ENCODE assay signal across 16 cellular contexts in the genomic region with DNA sequence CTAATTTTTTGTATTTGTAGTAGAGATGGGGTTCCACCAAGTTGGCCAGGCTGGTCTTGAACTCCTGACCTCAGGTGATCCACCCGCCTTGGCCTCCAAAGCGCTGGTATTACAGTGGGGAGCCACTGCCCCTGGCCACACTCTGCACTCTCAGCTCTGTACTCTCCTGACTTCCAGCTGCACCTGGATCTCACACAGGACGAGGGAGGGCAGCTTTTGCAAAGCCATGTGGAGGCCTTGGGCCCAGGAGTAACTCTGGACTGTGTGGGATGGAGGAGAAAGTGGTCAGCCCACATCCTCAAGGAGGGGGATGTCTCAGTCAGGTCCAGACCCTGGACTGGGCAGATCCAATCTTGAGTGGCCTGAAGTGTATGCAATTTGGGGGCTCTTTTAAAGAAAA.
"Had no signal": no experiment of that assay in that cellular context is flagged by ENCODE, and none has a peak within 500 bp of the region (broad histone marks: within the 10 kb centered on the region; RNA-seq: fewer than 3 reads in every experiment).

No MANE protein-coding gene starts in this region.

- H3K36me3 ChIP-seq: gastrocnemius medialis, prostate gland had no signal

- H3K4me1 ChIP-seq: gastrocnemius medialis, prostate gland had no signal

- H3K27ac ChIP-seq: epithelial cell of prostate, gastrocnemius medialis, prostate gland, SK-N-MC, VCaP had no signal

- H3K9me3 ChIP-seq: gastrocnemius medialis, prostate gland had no signal

- FAIRE-seq: keratinocyte had no signal

- H3K27me3 ChIP-seq: gastrocnemius medialis had no signal

- H3K9me3 Mint-ChIP-seq: activated CD4-positive, alpha-beta T cell treated with anti-CD3 and anti-CD28 coated beads, Interleukin-2, amount 10 ng/mL, durations not matched to agents 7 days and 5 days; T-cell had no signal

- DNase-seq: activated CD4-positive, alpha-beta T cell treated with anti-CD3 and anti-CD28 coated beads, Interleukin-2, amount 10 ng/mL, durations not matched to agents 7 days and 5 days; caudate nucleus; cortex of kidney; effector CD8-positive, alpha-beta T cell; left ventricle myocardium superior; mesendoderm; stimulated activated CD4-positive, alpha-beta T cell treated with anti-CD3 and anti-CD28 coated beads, Interleukin-2, amount 100 ng/mL, for 48 hours; stimulated activated naive CD4-positive, alpha-beta T cell treated with Interleukin-2 at 50 U/mL for 16 hours; T1000 had no signal

- H3K36me3 Mint-ChIP-seq: T-cell had no signal

- H3K4me1 Mint-ChIP-seq: activated CD4-positive, alpha-beta T cell treated with anti-CD3 and anti-CD28 coated beads, Interleukin-2, amount 10 ng/mL, durations not matched to agents 7 days and 5 days; T-cell had no signal

- H3K4me3 Mint-ChIP-seq: activated CD4-positive, alpha-beta T cell treated with anti-CD3 and anti-CD28 coated beads, Interleukin-2, amount 10 ng/mL, durations not matched to agents 7 days and 5 days; T-cell had no signal

- H3K27ac Mint-ChIP-seq: activated CD4-positive, alpha-beta T cell treated with anti-CD3 and anti-CD28 coated beads, Interleukin-2, amount 10 ng/mL, durations not matched to agents 7 days and 5 days; T-cell had no signal

- H3K4me3 ChIP-seq: gastrocnemius medialis, prostate gland, SK-N-MC had no signal

- H3K27me3 Mint-ChIP-seq: activated CD4-positive, alpha-beta T cell treated with anti-CD3 and anti-CD28 coated beads, Interleukin-2, amount 10 ng/mL, durations not matched to agents 7 days and 5 days; T-cell had no signal
